28 cellular contexts compared by ENCODE assay signal in the genomic region with DNA sequence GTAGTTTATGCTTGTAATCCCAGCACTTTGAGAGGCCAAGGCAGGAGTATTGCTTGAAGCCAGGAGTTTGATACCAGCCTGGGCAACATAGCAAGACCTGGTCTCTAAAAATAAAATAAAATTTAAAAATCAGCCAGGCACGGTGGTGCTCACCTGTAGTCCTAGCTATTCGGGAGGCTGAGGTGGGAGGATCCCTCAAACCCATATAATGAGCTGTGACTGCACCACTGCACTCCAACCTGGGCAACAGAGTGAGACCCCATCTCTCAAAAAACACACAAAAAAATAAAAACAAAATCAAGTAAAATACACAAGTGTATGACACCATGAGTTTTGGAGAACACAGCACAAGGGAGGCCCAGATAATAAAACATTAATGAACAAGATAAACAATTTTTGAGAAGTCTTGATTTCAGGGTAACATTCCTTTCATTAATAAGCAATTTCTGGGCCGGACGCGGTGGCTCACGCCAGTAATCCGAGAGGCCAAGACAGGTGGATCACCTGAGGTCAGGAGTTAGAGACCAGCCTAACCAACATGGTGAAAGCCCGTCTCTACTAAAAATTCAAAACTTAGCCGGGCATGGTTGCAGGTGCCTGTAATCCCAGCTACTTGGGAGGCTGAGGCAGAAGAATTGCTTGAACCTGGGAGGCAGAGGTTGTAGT.
"Had no signal": no experiment of that assay in that cellular context is flagged by ENCODE, and none has a peak within 500 bp of the region (broad histone marks: within the 10 kb centered on the region; RNA-seq: fewer than 3 reads in every experiment).

No MANE protein-coding gene starts in this region.

- DNase-seq: naive thymus-derived CD4-positive, alpha-beta T cell; natural killer cell; occipital lobe; ovary; psoas muscle; right cardiac atrium; small intestine; stimulated activated CD4-positive, alpha-beta T cell treated with anti-CD3 and anti-CD28 coated beads, Interleukin-15, amount 100 ng/mL, for 24 hours; stimulated activated CD4-positive, alpha-beta T cell treated with anti-CD3 and anti-CD28 coated beads, Interleukin-2, amount 100 ng/mL, for 24 hours; stimulated activated CD4-positive, alpha-beta T cell treated with anti-CD3 and anti-CD28 coated beads, Interleukin-2, amount 100 ng/mL, for 48 hours; stimulated activated CD4-positive, alpha-beta T cell treated with anti-CD3 and anti-CD28 coated beads, Interleukin-4, amount 100 ng/mL, for 24 hours; stimulated activated naive CD4-positive, alpha-beta T cell; stimulated activated naive CD8-positive, alpha-beta T cell treated with anti-CD3 and anti-CD28 coated beads, Interleukin-15, amount 100 ng/mL, for 72 hours; stimulated activated naive CD8-positive, alpha-beta T cell treated with anti-CD3 and anti-CD28 coated beads, Interleukin-15, Interleukin-2, amounts not matched to agents 100 U/mL and 50 U/mL, for 24 hours; substantia nigra; transverse colon; upper lobe of right lung; uterus had no signal

- H3K27ac Mint-ChIP-seq: natural killer cell; nephron; progenitor cell of endocrine pancreas; stimulated activated memory B cell treated with anti-CD40 and anti-IgM and Interleukin-4, amounts not matched to agents 10 μg/mL and 1 μg/mL and 100 μg/mL, for 72 hours; type B pancreatic cell had no signal

- H3K36me3 Mint-ChIP-seq: natural killer cell had no signal

- H3K4me3 ChIP-seq: neural progenitor cell, ovary, psoas muscle, suprapubic skin, testis, tibial artery, transverse colon, upper lobe of right lung, uterus had no signal

- H3K4me1 ChIP-seq: parathyroid adenoma, suprapubic skin, upper lobe of right lung, uterus had no signal

- H3K27me3 ChIP-seq: neural progenitor cell, ovary, suprapubic skin, testis, tibial artery, transverse colon, upper lobe of right lung, uterus had no signal

- H3K36me3 ChIP-seq: neural progenitor cell, ovary, uterus had no signal

- H3K4me3 Mint-ChIP-seq: naive thymus-derived CD4-positive, alpha-beta T cell; natural killer cell; nephron; neural progenitor cell; stimulated activated memory B cell treated with anti-CD40 and anti-IgM and Interleukin-4, amounts not matched to agents 10 μg/mL and 1 μg/mL and 100 μg/mL, for 72 hours; stimulated activated naive CD8-positive, alpha-beta T cell treated with anti-CD3 and anti-CD28 coated beads, Interleukin-15, amount 100 ng/mL, for 72 hours; type B pancreatic cell had no signal

- H3K9me3 Mint-ChIP-seq: naive thymus-derived CD4-positive, alpha-beta T cell; natural killer cell; nephron; neural progenitor cell; stimulated activated memory B cell treated with anti-CD40 and anti-IgM and Interleukin-4, amounts not matched to agents 10 μg/mL and 1 μg/mL and 100 μg/mL, for 72 hours; stimulated activated naive CD8-positive, alpha-beta T cell treated with anti-CD3 and anti-CD28 coated beads, Interleukin-15, amount 100 ng/mL, for 72 hours; type B pancreatic cell had no signal

- H3K27ac ChIP-seq: neural progenitor cell, ovary, parathyroid adenoma, psoas muscle, suprapubic skin, tibial artery, transverse colon, upper lobe of right lung, uterus had no signal

- H3K4me1 Mint-ChIP-seq: stimulated activated memory B cell treated with anti-CD40 and anti-IgM and Interleukin-4, amounts not matched to agents 10 μg/mL and 1 μg/mL and 100 μg/mL, for 72 hours; stimulated activated naive CD8-positive, alpha-beta T cell treated with anti-CD3 and anti-CD28 coated beads, Interleukin-15, amount 100 ng/mL, for 72 hours had no signal

- H3K9me3 ChIP-seq: ovary, psoas muscle, suprapubic skin, testis, tibial artery, transverse colon, upper lobe of right lung, uterus had no signal

- ATAC-seq: naive thymus-derived CD4-positive, alpha-beta T cell; natural killer cell; psoas muscle; right cardiac atrium; sciatic nerve; stimulated activated memory B cell treated with anti-CD40 and anti-IgM and Interleukin-4, amounts not matched to agents 10 μg/mL and 1 μg/mL and 100 μg/mL, for 72 hours; stimulated activated naive CD8-positive, alpha-beta T cell treated with anti-CD3 and anti-CD28 coated beads, Interleukin-15, amount 100 ng/mL, for 72 hours; stimulated activated naive CD8-positive, alpha-beta T cell treated with anti-CD3 and anti-CD28 coated beads, Interleukin-15, Interleukin-2, amounts not matched to agents 100 U/mL and 50 U/mL, for 24 hours; upper lobe of right lung had no signal
